ENCODE assay signal across 17 cellular contexts in genomic region chr21:33377221-33377620, GRCh38. TPM values are rescaled to one million over a fixed set of nuclear protein-coding genes. Genes with fewer than 3 reads are reported as not detected.
A peak's percentile ranks its signal among the peaks of the same experiment; 100 is the strongest.
DNase-seq lines count a peak whose midpoint lies in the region; ATAC-seq, FAIRE-seq and TF ChIP-seq lines count a peak whose summit lies in the region.
"Had no signal": no experiment of that assay in that cellular context is flagged by ENCODE, and none has a peak within 500 bp of the region (broad histone marks: within the 10 kb centered on the region; RNA-seq: fewer than 3 reads in every experiment).

No MANE protein-coding gene starts in this region.

- in situ Hi-C loops in mammary epithelial cell (cut with MboI; ENCODE audit: low sequenced_read_pairs in 2 of 2) (no loop called here), GM12878 (cut with MboI) (no loop called here)

- H3K79me2 ChIP-seq in mammary epithelial cell (ENCODE audit: insufficient read depth, low read length) (no peaks in the 10 kb centered on the region), GM12878 (ENCODE audit: control insufficient read depth, insufficient read depth, low read length) (no peaks in the 10 kb centered on the region), osteoblast (ENCODE audit: insufficient read depth, low read length) (no peaks in the 10 kb centered on the region)

- TF ChIP-seq CTCF in mammary epithelial cell (conservative IDR thresholded peaks at IDR 0.05 in 1 of 2, IDR thresholded peaks at IDR 0.05 in 1 of 2; ENCODE audit: extremely low read depth in 1 of 2, insufficient read depth in 1 of 2, low read depth in 1 of 2, low read length in 2 of 2) (no peak), breast epithelium (IDR thresholded peaks at IDR 0.05) (no peak), GM12878 (IDR thresholded peaks at IDR 0.05 in 2 of 3, conservative IDR thresholded peaks at IDR 0.05 in 1 of 3; ENCODE audit: control insufficient read depth in 2 of 3, extremely low read depth in 1 of 3, insufficient read depth in 1 of 3, low read depth in 3 of 3, low read length in 3 of 3) (no peak), osteoblast (IDR thresholded peaks at IDR 0.05; ENCODE audit: extremely low read depth, low read depth, low read length) (no peak)

- H3K27ac ChIP-seq in mammary epithelial cell (ENCODE audit: insufficient read depth, low read depth, low read length) (no peak overlapping the region), breast epithelium (no peak overlapping the region), GM12878 (ENCODE audit: control insufficient read depth, insufficient read depth) (no peak overlapping the region), osteoblast (ENCODE audit: low read depth, low read length) (no peak overlapping the region)
- H3K27ac ChIP-seq: C4-2B had no signal

- H4K20me1 ChIP-seq in mammary epithelial cell (ENCODE audit: insufficient read depth, low read length) (no peaks in the 10 kb centered on the region), GM12878 (ENCODE audit: control insufficient read depth, insufficient read depth) (no peaks in the 10 kb centered on the region), osteoblast (ENCODE audit: insufficient read depth, low read length) (no peaks in the 10 kb centered on the region)

- no peak for ATAC-seq in GM12878
- ATAC-seq in HG02870 (IDR thresholded peaks at IDR 0.05; ENCODE audit: unreplicated experiment): no peak
- ATAC-seq: A549 had no signal

- POLR2A ChIA-PET in GM12878 (lab: Charles Lee): interaction anchor here (1.1 kb wide), 1 partner anchor 55 kb away, joined by 4 read pairs; no protein-coding TSS in a partner anchor

- SMC1A ChIA-PET in GM12878 (lab: Charles Lee; ENCODE audit: uncharacterized antibody, unreplicated experiment): interaction anchor here (1.1 to 5.7 kb wide), 12 partner anchors 8 to 180 kb away, joined by 3 to 39 read pairs (median 6); no protein-coding TSS in a partner anchor

- no peak for TF ChIP-seq EP300 in GM12878 (IDR thresholded peaks at IDR 0.05; ENCODE audit: borderline replicate concordance in 1 of 2, control insufficient read depth in 1 of 2, low read depth in 2 of 2, low read length in 2 of 2)

- TF ChIP-seq POLR2A in breast epithelium (IDR thresholded peaks at IDR 0.05) (no peak), GM12878 (IDR thresholded peaks at IDR 0.05; ENCODE audit: low read depth, low read length) (no peak)

- no peak overlapping the region for H3K9ac ChIP-seq in mammary epithelial cell (ENCODE audit: insufficient read depth, low read length)
- H3K9ac ChIP-seq in GM12878 (ENCODE audit: control insufficient read depth, insufficient read depth, low read length): no peak overlapping the region

- WGBS in mammary epithelial cell (ENCODE audit: low coverage, missing lambda C conversion rate): 27% methylated on average over 3 of the region's 3 CpGs
- WGBS in GM12878 (ENCODE audit: insufficient coverage, insufficient replicate concordance, low lambda C conversion rate, missing lambda C conversion rate): 82% methylated on average over 3 of the region's 3 CpGs

- no peak for FAIRE-seq in GM12878 (lab: Jason Lieb, UNC)
- FAIRE-seq: A549 had no signal

- H3K9me3 ChIP-seq in mammary epithelial cell (replicated peaks; ENCODE audit: insufficient read depth, low read length): no peaks in the 10 kb centered on the region
- H3K9me3 ChIP-seq in breast epithelium: no peaks in the 10 kb centered on the region
- H3K9me3 ChIP-seq in GM12878 (replicated peaks; ENCODE audit: control insufficient read depth, insufficient read depth, low read length): no peaks in the 10 kb centered on the region
- no peaks in the 10 kb centered on the region for H3K9me3 ChIP-seq in osteoblast (ENCODE audit: low read depth, low read length)
- H3K9me3 ChIP-seq: A549 had no signal

- RAD21 ChIA-PET in GM12878 (lab: Charles Lee; ENCODE audit: unreplicated experiment): interaction anchor here (1.4 to 13.8 kb wide), 5 partner anchors 16 to 180 kb away, joined by 4 to 148 read pairs (median 7); partner anchors contain the start of gene IFNAR1

- BruUV-seq in mammary epithelial cell (replicated peaks; lab: Mats Ljungman, UMichigan) (no TSS peak), GM12878 (replicated peaks; lab: Mats Ljungman, UMichigan) (no TSS peak)

- dilution Hi-C loops in mammary epithelial cell (cut with HindIII; ENCODE audit: low sequenced_read_pairs): no loop called here

- TF ChIP-seq RAD21 in GM12878 (IDR thresholded peaks at IDR 0.05; ENCODE audit: insufficient read depth, low read depth, low read length): no peak

- intact Hi-C loops in mammary epithelial cell (cut with micrococcal nuclease) (loop anchor here (10.0 kb wide), 1 partner anchor 228 kb away; no protein-coding TSS in a partner anchor), breast epithelium (cut with DNase I; ENCODE audit: low total_unique reads) (no loop called here), GM12878 (cut with micrococcal nuclease; ENCODE audit: unreplicated experiment) (no loop called here)

- CTCF ChIA-PET in mammary epithelial cell (lab: Charles Lee; ENCODE audit: low non-redundant PET): no interaction called here
- CTCF ChIA-PET in GM12878 (lab: Yijun Ruan, JAX): interaction anchor here (1.3 to 5.9 kb wide), 10 partner anchors 13 to 180 kb away, joined by 4 to 75 read pairs (median 6); partner anchors contain the start of gene IFNAR1

- H3K36me3 ChIP-seq in mammary epithelial cell (ENCODE audit: insufficient read depth, low read length) (no peaks in the 10 kb centered on the region), breast epithelium (no peaks in the 10 kb centered on the region), GM12878 (ENCODE audit: control insufficient read depth in 2 of 2, insufficient read depth in 2 of 2, low read length in 1 of 2) (no peaks in the 10 kb centered on the region), osteoblast (ENCODE audit: insufficient read depth, low read length) (no peaks in the 10 kb centered on the region)

- no peak overlapping the region for H3K4me2 ChIP-seq in mammary epithelial cell (ENCODE audit: insufficient read depth, low read depth, low read length)
- no peak overlapping the region for H3K4me2 ChIP-seq in GM12878 (ENCODE audit: control insufficient read depth, insufficient read depth)
- no peak overlapping the region for H3K4me2 ChIP-seq in osteoblast (ENCODE audit: insufficient read depth, low read length)
- H3K4me2 ChIP-seq: A549 had no signal

- H2AFZ ChIP-seq in mammary epithelial cell (ENCODE audit: low read depth, low read length) (peak overlapping the region; percentile 53), GM12878 (ENCODE audit: control insufficient read depth, low read depth, low read length) (no peak overlapping the region), osteoblast (ENCODE audit: low read length) (peak overlapping the region; percentile 20)

- H3K4me3 ChIP-seq in mammary epithelial cell (replicated peaks in 1 of 3; ENCODE audit: insufficient read depth in 1 of 3, low read depth in 2 of 3, low read length in 3 of 3) (no peak overlapping the region), breast epithelium (no peak overlapping the region), GM12878 (no peak overlapping the region), osteoblast (ENCODE audit: insufficient read depth, low read length) (no peak overlapping the region)
- H3K4me3 ChIP-seq: A549 had no signal

- no peak for DNase-seq in mammary epithelial cell
- no peak for DNase-seq in breast epithelium (ENCODE audit: low spot score in 2 of 2)
- DNase-seq in GM12878 (ENCODE audit: low read depth, low spot score): no peak
- DNase-seq in osteoblast (ENCODE audit: insufficient read length, low spot score, missing footprints): no peak
- no peak for DNase-seq in NCI-H2227 (lab: John Stamatoyannopoulos, UW; ENCODE audit: unreplicated experiment)
- no peak for DNase-seq in HK-2 (ENCODE audit: unreplicated experiment)
- DNase-seq: COR-L47, HFFc6, NCI-H1092 treated with DMSO at 0.1 percent for 48 hours, NCI-H2081 treated with DMSO at 0.1 percent for 48 hours, NCI-H2227 treated with DMSO at 0.1 percent for 48 hours, NCI-H524 treated with DMSO at 0.1 percent for 48 hours, OCI-M1, SIG-M5 had no signal

- H3K4me1 ChIP-seq in mammary epithelial cell (ENCODE audit: insufficient read depth, low read length) (peaks cover 47% of the 10 kb centered on the region), breast epithelium (peaks cover 0 to 11% of the 10 kb centered on the region in 2 donors), GM12878 (ENCODE audit: control insufficient read depth, insufficient read depth, low read length) (peaks cover 41% of the 10 kb centered on the region), osteoblast (ENCODE audit: insufficient read depth, low read length) (peaks cover 37% of the 10 kb centered on the region)

- H3K27me3 ChIP-seq in mammary epithelial cell (ENCODE audit: insufficient read depth, low read length) (no peaks in the 10 kb centered on the region), breast epithelium (no peaks in the 10 kb centered on the region), GM12878 (replicated peaks in 1 of 2; ENCODE audit: control insufficient read depth in 2 of 2, insufficient read depth in 2 of 2, low read length in 1 of 2) (no peaks in the 10 kb centered on the region), osteoblast (ENCODE audit: insufficient read depth, low read length) (no peaks in the 10 kb centered on the region)

RNA-seq across cellular contexts. Expression of gene IFNGR2, which starts 26.0 kb away (rescaled TPM):
- total RNA-seq in mammary epithelial cell: 100 to 1,000 TPM in 1 of 2 donors, 10 to 100 TPM in 1; 63.3 to 104 TPM
- 93.1 TPM for polyA plus RNA-seq in mammary epithelial cell
- polyA minus RNA-seq in mammary epithelial cell: 92.8 TPM
- total RNA-seq in breast epithelium: 10 to 100 TPM; 61.6 to 76.7 (median 70.8) TPM
- total RNA-seq in GM12878 (2013; cell fraction: nucleolus; rRNA removed): 34.3 and 38.6 TPM in 2 replicates
- 78.3 and 91.0 TPM in 2 replicates for total RNA-seq in GM12878 (2014; rRNA removed)
- total RNA-seq in GM12878 (2014; rRNA removed; fragmentation: Illumina TruSeq; extraction: Trizol): 75.2 and 79.7 TPM in 2 replicates
- total RNA-seq in GM12878 (2021): 67.3 and 71.5 TPM in 2 replicates
- 36.2 TPM for polyA plus RNA-seq in GM12878 (2011; ENCODE audit: low read depth)
- 81.8 and 96.9 TPM in 2 replicates for polyA plus RNA-seq in GM12878 (2011; rRNA removed)
- polyA plus RNA-seq in GM12878 (2011; cell fraction: cytosol; rRNA removed): 67.0 and 70.6 TPM in 2 replicates
- 25.2 and 37.7 TPM in 2 replicates for polyA plus RNA-seq in GM12878 (2011; cell fraction: nucleus; rRNA removed)
- 40.6 and 62.4 TPM in 2 replicates for polyA plus RNA-seq in GM12878 (2012)
- polyA plus RNA-seq in GM12878 (2014; fragmentation: Illumina TruSeq; extraction: Trizol): 98.8 and 144 TPM in 2 replicates
- 10 to 100 TPM; 23.6 to 33.2 TPM for polyA plus RNA-seq in GM12878 (2014; fragmentation: Nextera tagmentation; extraction: Ambion mirVana)
- 72.9 and 85.1 TPM in 2 replicates for polyA plus RNA-seq in GM12878 (2014; rRNA removed)
- 10 to 100 TPM; 75.7 to 84.2 TPM for polyA plus RNA-seq in GM12878 (2016; fragmentation: Nextera tagmentation; extraction: Ambion mirVana)
- 90.9 and 105 TPM in 2 replicates for polyA minus RNA-seq in GM12878 (2011; rRNA and poly(A)+ RNA removed)
- 34.8 and 35.5 TPM in 2 replicates for polyA minus RNA-seq in GM12878 (2011; cell fraction: cytosol; rRNA and poly(A)+ RNA removed)
- 15.0 and 20.4 TPM in 2 replicates for polyA minus RNA-seq in GM12878 (2011; cell fraction: nucleus; rRNA and poly(A)+ RNA removed)
- total RNA-seq in osteoblast: 60.1 and 63.1 TPM in 2 replicates

RNA-seq across cellular contexts. Expression of gene IFNAR1, which starts 52.5 kb away (rescaled TPM):
- total RNA-seq in mammary epithelial cell (10 to 100 TPM; 17.2 to 26.9 TPM), breast epithelium (10 to 100 TPM; 30.2 to 44.8 (median 42.9) TPM), GM12878 (2014; rRNA removed) (17.0 and 17.3 TPM in 2 replicates), GM12878 (2014; rRNA removed; fragmentation: Illumina TruSeq; extraction: Trizol) (17.0 and 19.0 TPM in 2 replicates), GM12878 (2021) (33.2 and 35.5 TPM in 2 replicates), osteoblast (26.1 and 28.0 TPM in 2 replicates)
- polyA plus RNA-seq in mammary epithelial cell (10.5 TPM), GM12878 (2011; rRNA removed) (12.2 and 17.6 TPM in 2 replicates), GM12878 (2014; fragmentation: Illumina TruSeq; extraction: Trizol) (23.6 and 28.6 TPM in 2 replicates), GM12878 (2014; fragmentation: Nextera tagmentation; extraction: Ambion mirVana) (10 to 100 TPM; 25.6 to 30.9 TPM), GM12878 (2014; rRNA removed) (10.9 and 12.0 TPM in 2 replicates), GM12878 (2016; fragmentation: Nextera tagmentation; extraction: Ambion mirVana) (10 to 100 TPM; 55.3 to 62.4 TPM)
- 11.8 TPM for polyA minus RNA-seq in mammary epithelial cell
- total RNA-seq in GM12878 (2013; cell fraction: nucleolus; rRNA removed): 28.3 and 29.7 TPM in 2 replicates
- 18.0 TPM for polyA plus RNA-seq in GM12878 (2011; ENCODE audit: low read depth)
- 6.8 and 11.1 TPM in 2 replicates for polyA plus RNA-seq in GM12878 (2011; cell fraction: cytosol; rRNA removed)
- polyA plus RNA-seq in GM12878 (2011; cell fraction: nucleus; rRNA removed): 4.0 and 5.0 TPM in 2 replicates
- 26.3 and 34.8 TPM in 2 replicates for polyA plus RNA-seq in GM12878 (2012)
- 17.7 and 17.8 TPM in 2 replicates for polyA minus RNA-seq in GM12878 (2011; rRNA and poly(A)+ RNA removed)
- 9.8 and 11.4 TPM in 2 replicates for polyA minus RNA-seq in GM12878 (2011; cell fraction: cytosol; rRNA and poly(A)+ RNA removed)
- 5.9 and 9.6 TPM in 2 replicates for polyA minus RNA-seq in GM12878 (2011; cell fraction: nucleus; rRNA and poly(A)+ RNA removed)
